In the genomic region with DNA sequence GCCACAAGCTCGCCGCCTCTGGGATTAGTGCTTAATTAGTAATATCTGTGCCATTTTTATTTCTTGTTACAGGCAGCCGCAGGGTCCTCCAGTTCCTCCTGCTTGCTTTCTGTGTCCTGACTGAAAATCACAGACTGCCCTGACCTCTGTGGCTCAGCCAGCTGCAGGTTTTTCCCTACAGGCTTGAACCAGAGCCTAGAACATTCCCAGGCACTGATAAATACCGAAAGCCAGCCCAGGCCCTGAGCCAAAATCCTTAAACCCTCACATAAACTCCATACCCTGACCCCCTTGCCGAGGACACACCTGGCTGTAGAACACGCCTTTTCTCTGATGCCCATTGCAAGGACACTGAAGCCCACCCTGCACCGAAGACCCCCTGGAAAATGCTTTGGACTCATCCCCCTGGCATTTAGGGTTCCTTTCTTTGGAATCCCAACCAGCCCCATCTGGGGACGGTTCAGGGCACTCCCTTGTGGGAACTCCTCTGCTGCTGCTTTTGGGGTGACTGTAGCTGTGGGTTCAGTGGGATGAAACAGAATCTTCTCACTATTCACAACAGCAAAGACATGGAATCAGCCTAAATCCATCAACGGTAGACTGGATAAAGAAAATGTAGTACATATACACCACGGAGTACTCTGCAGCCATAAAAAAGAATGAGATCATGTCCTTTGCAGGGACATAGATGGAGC, we compare ENCODE assay signal across 14 cellular contexts. TPM values are rescaled to one million over a fixed set of nuclear protein-coding genes. Genes with fewer than 3 reads are reported as not detected.
DNase-seq lines count a peak whose midpoint lies in the region; ATAC-seq, FAIRE-seq and TF ChIP-seq lines count a peak whose summit lies in the region.
"Had no signal": no experiment of that assay in that cellular context is flagged by ENCODE, and none has a peak within 500 bp of the region (broad histone marks: within the 10 kb centered on the region; RNA-seq: fewer than 3 reads in every experiment).

No MANE protein-coding gene starts in this region.

- intact Hi-C loops in upper lobe of right lung (cut with DNase I): no loop called here

- no peak for FAIRE-seq in D721Med (lab: Jason Lieb, UNC)
- FAIRE-seq: A549 had no signal

- H3K4me2 ChIP-seq in fibroblast of lung (ENCODE audit: extremely low read depth, insufficient read depth, low read length): no peak overlapping the region
- H3K4me2 ChIP-seq: A549 had no signal

- H3K4me3 ChIP-seq in fibroblast of lung (replicated peaks in 1 of 4; ENCODE audit: control extremely low read depth in 1 of 4, insufficient read depth in 1 of 4, low read depth in 3 of 4, low read length in 4 of 4): no peak overlapping the region
- no peak overlapping the region for H3K4me3 ChIP-seq in upper lobe of right lung
- H3K4me3 ChIP-seq: A549, Peyer's patch had no signal

- H3K79me2 ChIP-seq in fibroblast of lung (ENCODE audit: control insufficient read depth, insufficient read depth, low read length): peaks cover 6% of the 10 kb centered on the region

- CTCF ChIA-PET in activated CD8-positive, alpha-beta memory T cell treated with anti-CD3 and anti-CD28 coated beads, Interleukin-2, amount 10 ng/mL, durations not matched to agents 7 days and 5 days (lab: Charles Lee): no interaction called here

- peaks cover 30% of the 10 kb centered on the region for H3K36me3 Mint-ChIP-seq in activated CD8-positive, alpha-beta memory T cell treated with anti-CD3 and anti-CD28 coated beads, Interleukin-2, amount 10 ng/mL, durations not matched to agents 7 days and 5 days

- H3K4me3 Mint-ChIP-seq in activated CD8-positive, alpha-beta memory T cell treated with anti-CD3 and anti-CD28 coated beads, Interleukin-2, amount 10 ng/mL, durations not matched to agents 7 days and 5 days: no peak overlapping the region

- no peaks in the 10 kb centered on the region for H3K9me3 ChIP-seq in fibroblast of lung (ENCODE audit: control insufficient read depth, insufficient read depth, low read depth, low read length)
- H3K9me3 ChIP-seq in upper lobe of right lung: no peaks in the 10 kb centered on the region
- H3K9me3 ChIP-seq: A549, Peyer's patch had no signal

- no peaks in the 10 kb centered on the region for H3K27me3 Mint-ChIP-seq in activated CD8-positive, alpha-beta memory T cell treated with anti-CD3 and anti-CD28 coated beads, Interleukin-2, amount 10 ng/mL, durations not matched to agents 7 days and 5 days

- H3K27ac ChIP-seq in fibroblast of lung (ENCODE audit: insufficient read depth, low read length) (no peak overlapping the region), upper lobe of right lung (peak overlapping the region; percentile 42)
- H3K27ac ChIP-seq: A549, HL-60 had no signal

- no peaks in the 10 kb centered on the region for H3K9me3 Mint-ChIP-seq in activated CD8-positive, alpha-beta memory T cell treated with anti-CD3 and anti-CD28 coated beads, Interleukin-2, amount 10 ng/mL, durations not matched to agents 7 days and 5 days (ENCODE audit: low read depth)

- no peak overlapping the region for H3K9ac ChIP-seq in fibroblast of lung (ENCODE audit: insufficient read depth, low read length)

- H3K27me3 ChIP-seq in fibroblast of lung (ENCODE audit: control insufficient read depth, insufficient read depth, low read length) (no peaks in the 10 kb centered on the region), upper lobe of right lung (no peaks in the 10 kb centered on the region)
- H3K27me3 ChIP-seq: Peyer's patch had no signal

- no peaks in the 10 kb centered on the region for H4K20me1 ChIP-seq in fibroblast of lung (ENCODE audit: control insufficient read depth, extremely low read depth, insufficient read depth, low read length)

- H3K36me3 ChIP-seq in fibroblast of lung (ENCODE audit: control insufficient read depth, insufficient read depth, low read length) (peaks cover 39% of the 10 kb centered on the region), upper lobe of right lung (peaks cover 59% of the 10 kb centered on the region)

- no peak overlapping the region for H2AFZ ChIP-seq in fibroblast of lung (ENCODE audit: low read length)

- peak overlapping the region; percentile 71 for H3K27ac Mint-ChIP-seq in activated CD8-positive, alpha-beta memory T cell treated with anti-CD3 and anti-CD28 coated beads, Interleukin-2, amount 10 ng/mL, durations not matched to agents 7 days and 5 days

- ATAC-seq in activated CD8-positive, alpha-beta memory T cell treated with anti-CD3 and anti-CD28 coated beads, Interleukin-2, amount 10 ng/mL, durations not matched to agents 7 days and 5 days: no peak
- ATAC-seq in upper lobe of right lung (no peak), GM18517 (IDR thresholded peaks at IDR 0.05; ENCODE audit: unreplicated experiment) (no peak)
- ATAC-seq: A549 had no signal

- no peak for DNase-seq in activated CD8-positive, alpha-beta memory T cell treated with anti-CD3 and anti-CD28 coated beads, Interleukin-2, amount 10 ng/mL, durations not matched to agents 7 days and 5 days
- no peak for DNase-seq in activated CD8-positive, alpha-beta memory T cell treated with anti-CD3 and anti-CD28 coated beads, Interleukin-2, amount 50 U/mL, for 4 hours
- peak; percentile 63 to 80 for DNase-seq in fibroblast of lung (ENCODE audit: low read depth in 2 of 2)
- DNase-seq in myocyte (ENCODE audit: low read depth): peak; percentile 87
- no peak for DNase-seq in upper lobe of right lung
- no peak for DNase-seq in mesenteric fat pad (ENCODE audit: low spot score)
- DNase-seq in D721Med (ENCODE audit: insufficient read length, low spot score): no peak
- DNase-seq: activated T-cell treated with anti-CD3 and anti-CD28 coated beads for 4 hours, DMS79, NCI-H446 treated with DMSO at 0.1 percent for 48 hours, Peyer's patch had no signal

- TF ChIP-seq CTCF in fibroblast of lung (conservative IDR thresholded peaks at IDR 0.05 in 1 of 2, IDR thresholded peaks at IDR 0.05 in 1 of 2; ENCODE audit: low read depth in 1 of 2, low read length in 2 of 2) (no peak), upper lobe of right lung (IDR thresholded peaks at IDR 0.05) (no peak), D721Med (IDR thresholded peaks at IDR 0.05; ENCODE audit: insufficient read depth, missing control alignments) (no peak)

- H3K4me1 ChIP-seq in fibroblast of lung (ENCODE audit: control insufficient read depth, extremely low read depth, insufficient read depth, low read length): peaks cover 11% of the 10 kb centered on the region
- H3K4me1 ChIP-seq in upper lobe of right lung: peaks cover 22% of the 10 kb centered on the region

- peaks cover 27% of the 10 kb centered on the region for H3K4me1 Mint-ChIP-seq in activated CD8-positive, alpha-beta memory T cell treated with anti-CD3 and anti-CD28 coated beads, Interleukin-2, amount 10 ng/mL, durations not matched to agents 7 days and 5 days

RNA-seq across cellular contexts. Expression of gene DPP9, which starts 15.5 kb away (rescaled TPM):
- total RNA-seq in activated CD8-positive, alpha-beta memory T cell treated with anti-CD3 and anti-CD28 coated beads, Interleukin-2, amount 10 ng/mL, durations not matched to agents 7 days and 5 days: 10 to 100 TPM; 92.5 to 98.0 TPM
- total RNA-seq in fibroblast of lung (14.4 and 27.1 TPM in 2 replicates), myocyte (44.7 and 49.4 TPM in 2 replicates), upper lobe of right lung (75.8 TPM), mesenteric fat pad (54.8 TPM)
- polyA plus RNA-seq in fibroblast of lung: 3.6 and 8.2 TPM in 2 replicates
- 23.9 and 51.6 TPM in 2 replicates for polyA plus RNA-seq in fibroblast of lung (2012)
- 53.6 and 82.5 TPM in 2 replicates for polyA minus RNA-seq in fibroblast of lung (ENCODE audit: low replicate concordance)
- 38.3 TPM for polyA plus RNA-seq in myocyte (2012)

RNA-seq across cellular contexts. Expression of gene MYDGF, which starts 38.0 kb away (rescaled TPM):
- total RNA-seq in activated CD8-positive, alpha-beta memory T cell treated with anti-CD3 and anti-CD28 coated beads, Interleukin-2, amount 10 ng/mL, durations not matched to agents 7 days and 5 days: 10 to 100 TPM; 47.7 to 60.8 TPM
- total RNA-seq in fibroblast of lung (140 and 181 TPM in 2 replicates), myocyte (64.6 and 65.2 TPM in 2 replicates), upper lobe of right lung (94.2 TPM), mesenteric fat pad (98.5 TPM)
- polyA plus RNA-seq in fibroblast of lung: 167 and 190 TPM in 2 replicates
- polyA plus RNA-seq in fibroblast of lung (2012): 303 and 376 TPM in 2 replicates
- 108 and 137 TPM in 2 replicates for polyA minus RNA-seq in fibroblast of lung (ENCODE audit: low replicate concordance)
- polyA plus RNA-seq in myocyte (2012): 274 TPM

Comparison
In these comparisons a context has a peak if more than half of its experiments do, and no peak if none do; other contexts are left out.
1. DNase-seq: peak in fibroblast of lung (2 of 2) and myocyte (single experiment); none in activated CD8-positive, alpha-beta memory T cell treated with anti-CD3 and anti-CD28 coated beads, Interleukin-2, amount 10 ng/mL, durations not matched to agents 7 days and 5 days (single experiment), activated CD8-positive, alpha-beta memory T cell treated with anti-CD3 and anti-CD28 coated beads, Interleukin-2, amount 50 U/mL, for 4 hours (single experiment), upper lobe of right lung (single experiment), mesenteric fat pad (single experiment) and D721Med (single experiment).